In genomic region chr1:207828485-207829158, GRCh38 we compare ENCODE assay signal across 8 cellular contexts.
DNase-seq lines count a peak whose midpoint lies in the region; ATAC-seq, FAIRE-seq and TF ChIP-seq lines count a peak whose summit lies in the region.

No MANE protein-coding gene starts in this region.

- no peak for TF ChIP-seq POLR2A in H54 (IDR thresholded peaks at IDR 0.05; ENCODE audit: low read depth, low read length)

- no peaks in the 10 kb centered on the region for H3K9me3 Mint-ChIP-seq in MCF 10A (ENCODE audit: unreplicated experiment)

- H3K4me2 ChIP-seq in DND-41 (ENCODE audit: insufficient read depth, low read length) (no peak overlapping the region), skeletal muscle satellite cell (ENCODE audit: low read length) (no peak overlapping the region)

- H3K79me2 ChIP-seq in DND-41 (ENCODE audit: insufficient read depth, low read length): peaks cover 100% of the 10 kb centered on the region

- BruUV-seq in MCF 10A (replicated peaks; lab: Mats Ljungman, UMichigan): no TSS peak

- H3K9me3 ChIP-seq in DND-41 (ENCODE audit: insufficient read depth, low read length, severe bottlenecking) (no peaks in the 10 kb centered on the region), skeletal muscle satellite cell (replicated peaks; ENCODE audit: low read length) (no peaks in the 10 kb centered on the region)

- H3K27ac Mint-ChIP-seq in MCF 10A (ENCODE audit: low read depth, unreplicated experiment): peak overlapping the region; percentile 96

- no peak overlapping the region for H3K4me3 Mint-ChIP-seq in MCF 10A (ENCODE audit: unreplicated experiment)

- H3K36me3 Mint-ChIP-seq in MCF 10A (ENCODE audit: insufficient read depth, unreplicated experiment): peaks cover 16% of the 10 kb centered on the region

- peak; percentile 86 for TF ChIP-seq CTCF in DND-41 (IDR thresholded peaks at IDR 0.05; ENCODE audit: borderline replicate concordance, extremely low read depth, low read length, poor library complexity, severe bottlenecking)
- TF ChIP-seq CTCF in MCF 10A (IDR thresholded peaks at IDR 0.05; ENCODE audit: unreplicated experiment): peak; percentile 99

- no peak overlapping the region for H2AFZ ChIP-seq in DND-41 (ENCODE audit: low read depth, low read length)

- H3K27me3 ChIP-seq in DND-41 (ENCODE audit: insufficient read depth, low read length, poor library complexity) (no peaks in the 10 kb centered on the region), skeletal muscle satellite cell (ENCODE audit: control insufficient read depth, insufficient read depth, low read length) (no peaks in the 10 kb centered on the region)

- peak; percentile 68 for DNase-seq in DND-41
- peak; percentile 73 for DNase-seq in H54 (ENCODE audit: insufficient read length, low spot score)
- DNase-seq in NCI-H1092 (lab: John Stamatoyannopoulos, UW): peak; percentile 30
- DNase-seq in T-helper 22 cell (ENCODE audit: low read depth): peak; percentile 19
- peak; percentile 96 for DNase-seq in MCF 10A (ENCODE audit: unreplicated experiment)
- DNase-seq in iPS-NIHi11 (ENCODE audit: low spot score): peak; percentile 78

- intact Hi-C loops in MCF 10A (cut with micrococcal nuclease): loop anchor here (1.0 kb wide), 3 partner anchors 41 to 135 kb away; no protein-coding TSS in a partner anchor

- H3K27me3 Mint-ChIP-seq in MCF 10A (ENCODE audit: insufficient read depth, unreplicated experiment): no peaks in the 10 kb centered on the region

- no peak overlapping the region for H3K9ac ChIP-seq in DND-41 (ENCODE audit: low read depth, low read length)
- H3K9ac ChIP-seq in skeletal muscle satellite cell (ENCODE audit: low read depth, low read length): peak overlapping the region; percentile 40

- POLR2A ChIA-PET in MCF 10A (lab: Yijun Ruan, JAX): interaction anchor here (0.6 to 11.5 kb wide), 21 partner anchors 8 to 135 kb away, joined by 3 to 372 read pairs (median 5); no protein-coding TSS in a partner anchor

- H4K20me1 ChIP-seq in DND-41 (ENCODE audit: insufficient read depth, low read length): peaks cover 97% of the 10 kb centered on the region

- CTCF ChIA-PET in MCF 10A (lab: Yijun Ruan, JAX): interaction anchor here (0.6 to 28.1 kb wide), 47 partner anchors 7 to 1710 kb away, joined by 3 to 790 read pairs (median 5); no protein-coding TSS in a partner anchor

- no peak for FAIRE-seq in H54 (lab: Jason Lieb, UNC)

- H3K4me1 ChIP-seq in DND-41 (ENCODE audit: insufficient read depth, low read length): peaks cover 11% of the 10 kb centered on the region
- H3K4me1 ChIP-seq in skeletal muscle satellite cell (ENCODE audit: control insufficient read depth, insufficient read depth, low read length): peaks cover 55% of the 10 kb centered on the region

- H3K36me3 ChIP-seq in DND-41 (ENCODE audit: insufficient read depth, low read length) (peaks cover 65% of the 10 kb centered on the region), skeletal muscle satellite cell (ENCODE audit: insufficient read depth, low read length) (peaks cover 2% of the 10 kb centered on the region)

- H3K4me1 Mint-ChIP-seq in MCF 10A (ENCODE audit: insufficient read depth, unreplicated experiment): peaks cover 78% of the 10 kb centered on the region

- H3K4me3 ChIP-seq in DND-41 (ENCODE audit: low read depth in 1 of 2, low read length in 2 of 2) (no peak overlapping the region), skeletal muscle satellite cell (ENCODE audit: low read length) (no peak overlapping the region)

- H3K27ac ChIP-seq in DND-41 (ENCODE audit: low read length): no peak overlapping the region

- ATAC-seq in DND-41 (ENCODE audit: insufficient read depth, low read depth): peak; percentile 88
- no peak for ATAC-seq in GM18519 (IDR thresholded peaks at IDR 0.05; ENCODE audit: low FRiP score, unreplicated experiment)

Comparison
In these comparisons a context has a peak if more than half of its experiments do, and no peak if none do; other contexts are left out.
1. DNase-seq: peak in every context shown above with its lines; median percentile 96 in MCF 10A; 78 in iPS-NIHi11; 73 in H54; 68 in DND-41; 30 in NCI-H1092; 19 in T-helper 22 cell.